ENCODE assay signal across 24 cellular contexts in the genomic region with DNA sequence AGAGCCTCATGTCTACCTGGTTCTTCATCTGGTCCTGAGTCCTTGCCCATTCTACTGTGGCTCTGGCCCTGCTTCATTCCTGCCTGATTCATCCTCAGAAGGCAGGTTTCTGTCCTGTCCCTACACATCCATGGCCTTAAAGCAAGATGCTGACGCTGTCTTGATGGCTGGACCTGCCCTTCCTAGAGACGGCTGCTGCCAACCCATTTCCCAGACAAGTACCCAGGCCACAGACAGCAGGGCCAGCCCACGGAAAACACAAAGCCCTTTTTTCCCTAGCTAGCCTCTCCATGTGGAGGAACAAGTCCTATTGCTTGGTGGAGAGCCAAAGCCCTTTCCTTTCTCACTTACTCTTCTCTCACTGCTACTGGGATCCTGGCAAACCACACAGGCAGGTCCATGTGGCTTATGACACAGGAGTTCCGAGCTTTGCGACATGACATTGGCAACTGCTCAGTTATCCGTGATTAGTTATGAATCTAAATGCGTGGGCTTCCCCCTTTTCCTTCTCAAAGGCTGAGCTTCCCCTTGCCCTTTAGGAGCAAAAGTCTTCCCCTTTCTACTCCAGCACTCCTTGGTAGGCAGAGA.
DNase-seq lines count a peak whose midpoint lies in the region; ATAC-seq and TF ChIP-seq lines count a peak whose summit lies in the region.
"Had no signal": no experiment of that assay in that cellular context is flagged by ENCODE, and none has a peak within 500 bp of the region (broad histone marks: within the 10 kb centered on the region; RNA-seq: fewer than 3 reads in every experiment).

No MANE protein-coding gene starts in this region.

- DNase-seq in RWPE2 (ENCODE audit: low spot score) = no peak
- no peak for DNase-seq in epithelial cell of prostate (ENCODE audit: low read depth, low spot score)
- DNase-seq in left cardiac atrium = no peak
- no peak for DNase-seq in stomach
- no peak for DNase-seq in activated CD4-positive, alpha-beta T cell treated with anti-CD3 and anti-CD28 coated beads for 1 hour
- no peak for DNase-seq in stimulated activated naive CD4-positive, alpha-beta T cell treated with Interleukin-2 at 50 U/mL for 16 hours (lab: John Stamatoyannopoulos, UW)
- no peak for DNase-seq in activated naive CD4-positive, alpha-beta T cell treated with anti-CD3 and anti-CD28 coated beads, Interleukin-2, amount 10 ng/mL, durations not matched to agents 7 days and 5 days
- DNase-seq: activated CD4-positive, CD25-positive, alpha-beta regulatory T cell treated with anti-CD3 and anti-CD28 coated beads, Interleukin-2, amount 50 U/mL, for 72 hours; activated CD8-positive, alpha-beta T cell treated with anti-CD3 and anti-CD28 coated beads for 36 hours; activated gamma-delta T cell; activated naive CD8-positive, alpha-beta T cell treated with anti-CD3 and anti-CD28 coated beads, Interleukin-2, amount 50 U/mL, for 24 hours; cortex of kidney; GDM1; NCI-H146; NCI-H510A; nephron progenitor cell; PC-9; stimulated activated CD8-positive, alpha-beta memory T cell treated with anti-CD3 and anti-CD28 coated beads, Interleukin-4, amount 100 ng/mL, for 48 hours; T-helper 1 cell had no signal

- CTCF ChIA-PET in activated naive CD4-positive, alpha-beta T cell treated with anti-CD3 and anti-CD28 coated beads, Interleukin-2, amount 10 ng/mL, durations not matched to agents 7 days and 5 days (lab: Charles Lee) = no interaction called here

- intact Hi-C loops in left cardiac atrium (cut with DNase I) = no loop called here
- intact Hi-C loops in stomach (cut with DNase I; ENCODE audit: low total_unique reads) = no loop called here

- no peaks in the 10 kb centered on the region for H3K9me3 ChIP-seq in RWPE2 (ENCODE audit: severe bottlenecking)
- no peaks in the 10 kb centered on the region for H3K9me3 ChIP-seq in stomach
- H3K9me3 ChIP-seq: vagina had no signal

- WGBS in stomach, 5 donors = 84 to 92% (median 87%) methylated on average over 7 of the region's 7 CpGs

- no peak for ATAC-seq in RWPE2 (ENCODE audit: low read depth)
- peak; percentile 53 to 58 for ATAC-seq in left cardiac atrium
- no peak for ATAC-seq in GM21447 (IDR thresholded peaks at IDR 0.05; ENCODE audit: unreplicated experiment)
- ATAC-seq: activated CD8-positive, alpha-beta T cell treated with anti-CD3 and anti-CD28 coated beads for 36 hours; activated naive CD8-positive, alpha-beta T cell treated with anti-CD3 and anti-CD28 coated beads, Interleukin-2, amount 50 U/mL, for 24 hours; GM23338 had no signal

- H3K27ac ChIP-seq in RWPE2 (ENCODE audit: poor library complexity, severe bottlenecking) = peak overlapping the region; percentile 71
- peak overlapping the region; percentile 76 for H3K27ac ChIP-seq in epithelial cell of prostate
- peak overlapping the region in 3 of 5 donors; percentile 18 to 81 (median 56) for H3K27ac ChIP-seq in stomach
- H3K27ac ChIP-seq: KMS-11, PC-9, SJSA1, vagina had no signal

- peaks cover under 1% of the 10 kb centered on the region for H3K4me1 Mint-ChIP-seq in activated naive CD4-positive, alpha-beta T cell treated with anti-CD3 and anti-CD28 coated beads, Interleukin-2, amount 10 ng/mL, durations not matched to agents 7 days and 5 days
- H3K4me1 Mint-ChIP-seq: activated naive CD8-positive, alpha-beta T cell treated with anti-CD3 and anti-CD28 coated beads, Interleukin-2, amount 50 U/mL, for 24 hours; GM23338; nephron progenitor cell had no signal

- H3K27ac Mint-ChIP-seq in activated naive CD4-positive, alpha-beta T cell treated with anti-CD3 and anti-CD28 coated beads, Interleukin-2, amount 10 ng/mL, durations not matched to agents 7 days and 5 days = no peak overlapping the region
- H3K27ac Mint-ChIP-seq: activated CD8-positive, alpha-beta T cell treated with anti-CD3 and anti-CD28 coated beads for 36 hours; activated naive CD8-positive, alpha-beta T cell treated with anti-CD3 and anti-CD28 coated beads, Interleukin-2, amount 50 U/mL, for 24 hours; GM23338; nephron progenitor cell had no signal

- H3K36me3 Mint-ChIP-seq in activated naive CD4-positive, alpha-beta T cell treated with anti-CD3 and anti-CD28 coated beads, Interleukin-2, amount 10 ng/mL, durations not matched to agents 7 days and 5 days = no peaks in the 10 kb centered on the region

- no peaks in the 10 kb centered on the region for H3K9me3 Mint-ChIP-seq in activated naive CD4-positive, alpha-beta T cell treated with anti-CD3 and anti-CD28 coated beads, Interleukin-2, amount 10 ng/mL, durations not matched to agents 7 days and 5 days
- H3K9me3 Mint-ChIP-seq: activated naive CD8-positive, alpha-beta T cell treated with anti-CD3 and anti-CD28 coated beads, Interleukin-2, amount 50 U/mL, for 24 hours; GM23338; nephron progenitor cell had no signal

- TF ChIP-seq CTCF in RWPE2 (IDR thresholded peaks at IDR 0.05; ENCODE audit: poor library complexity, severe bottlenecking) (no peak), stomach (IDR thresholded peaks at IDR 0.05) (no peak)

- no peak overlapping the region for H3K4me3 Mint-ChIP-seq in activated naive CD4-positive, alpha-beta T cell treated with anti-CD3 and anti-CD28 coated beads, Interleukin-2, amount 10 ng/mL, durations not matched to agents 7 days and 5 days
- H3K4me3 Mint-ChIP-seq: activated CD8-positive, alpha-beta T cell treated with anti-CD3 and anti-CD28 coated beads for 36 hours; activated naive CD8-positive, alpha-beta T cell treated with anti-CD3 and anti-CD28 coated beads, Interleukin-2, amount 50 U/mL, for 24 hours; GM23338; nephron progenitor cell had no signal

- no peak for TF ChIP-seq POLR2A in stomach (IDR thresholded peaks at IDR 0.05)

- H3K36me3 ChIP-seq in RWPE2 (ENCODE audit: low read depth) (no peaks in the 10 kb centered on the region), stomach (no peaks in the 10 kb centered on the region)
- H3K36me3 ChIP-seq: SJSA1, vagina had no signal

- peaks cover 28% of the 10 kb centered on the region for H3K4me1 ChIP-seq in RWPE2 (ENCODE audit: insufficient read depth, poor library complexity, severe bottlenecking)
- H3K4me1 ChIP-seq in stomach = peaks cover 0 to 4% (median 0%) of the 10 kb centered on the region in 4 donors
- H3K4me1 ChIP-seq: SJSA1, vagina had no signal

- H3K27me3 ChIP-seq in RWPE2 (ENCODE audit: insufficient read depth, poor library complexity, severe bottlenecking) (no peaks in the 10 kb centered on the region), stomach (no peaks in the 10 kb centered on the region)
- H3K27me3 ChIP-seq: SJSA1, vagina had no signal

- no peak for TF ChIP-seq EP300 in stomach (IDR thresholded peaks at IDR 0.05)

- peaks cover 33% of the 10 kb centered on the region for H3K27me3 Mint-ChIP-seq in activated naive CD4-positive, alpha-beta T cell treated with anti-CD3 and anti-CD28 coated beads, Interleukin-2, amount 10 ng/mL, durations not matched to agents 7 days and 5 days

- no peak overlapping the region for H3K4me3 ChIP-seq in RWPE2 (ENCODE audit: severe bottlenecking)
- no peak overlapping the region for H3K4me3 ChIP-seq in stomach
- H3K4me3 ChIP-seq: GM23338, PC-9, SJSA1, vagina had no signal

Comparison
In these comparisons a context has a peak if more than half of its experiments do, and no peak if none do; other contexts are left out.
1. ATAC-seq: peak in left cardiac atrium (2 of 2); none in RWPE2 (single experiment) and GM21447 (single experiment).
2. Peak in every context shown above with its lines, with median percentiles within 50 percentile points of each other: H3K27ac ChIP-seq.